Comparison of ENCODE assay signal across 20 cellular contexts in genomic region chr3:104347281-104347680, GRCh38.
"Had no signal": no experiment of that assay in that cellular context is flagged by ENCODE, and none has a peak within 500 bp of the region (broad histone marks: within the 10 kb centered on the region; RNA-seq: fewer than 3 reads in every experiment).

No MANE protein-coding gene starts in this region.

- ATAC-seq: Panc1, PC-3 had no signal

- H3K9ac ChIP-seq: SK-N-SH had no signal

- H3K4me2 ChIP-seq: SK-N-SH had no signal

- DNase-seq: KBM-7, MV-4-11, NCI-H1048, NCI-H1105, NCI-H1417, NCI-H1436 treated with DMSO at 0.1 percent for 48 hours, NCI-H1694, NCI-H187 treated with DMSO at 0.1 percent for 48 hours, NCI-H2029 treated with DMSO at 0.1 percent for 48 hours, NCI-H2171 treated with DMSO at 0.1 percent for 48 hours, NCI-H345, NCI-H446 treated with DMSO at 0.1 percent for 48 hours, NCI-H510A treated with DMSO at 0.1 percent for 48 hours, NCI-H526 treated with DMSO at 0.1 percent for 48 hours, NCI-H748 treated with DMSO at 0.1 percent for 48 hours, PC-3, SHP77, SK-N-SH had no signal

- H3K27ac ChIP-seq: RWPE1 had no signal
